15 cellular contexts compared by ENCODE assay signal in genomic region chr2:129050116-129050515, GRCh38.
"Had no signal": no experiment of that assay in that cellular context is flagged by ENCODE, and none has a peak within 500 bp of the region (broad histone marks: within the 10 kb centered on the region; RNA-seq: fewer than 3 reads in every experiment).

No MANE protein-coding gene starts in this region.

- FAIRE-seq: colon had no signal

- H3K36me3 ChIP-seq: breast epithelium, esophagus squamous epithelium, lower lobe of right lung, upper lobe of right lung had no signal

- H3K9me3 ChIP-seq: breast epithelium, esophagus squamous epithelium, lower lobe of right lung, testis, upper lobe of right lung had no signal

- DNase-seq: activated naive CD4-positive, alpha-beta T cell; aorta; esophagus squamous epithelium; foreskin fibroblast; glutamatergic neuron; left cardiac atrium; lower lobe of right lung; naive thymus-derived CD4-positive, alpha-beta T cell; posterior cingulate gyrus; stimulated activated CD4-positive, alpha-beta T cell treated with anti-CD3 and anti-CD28 coated beads, Interleukin-15, amount 100 ng/mL, for 24 hours; stimulated activated CD4-positive, alpha-beta T cell treated with anti-CD3 and anti-CD28 coated beads, Interleukin-4, amount 100 ng/mL, for 24 hours; testis; upper lobe of right lung had no signal

- H3K27ac ChIP-seq: breast epithelium, esophagus squamous epithelium, lower lobe of right lung, testis, upper lobe of right lung had no signal

- H3K27me3 ChIP-seq: breast epithelium, esophagus squamous epithelium, testis, upper lobe of right lung had no signal

- H3K4me1 ChIP-seq: breast epithelium, esophagus squamous epithelium, lower lobe of right lung, testis, upper lobe of right lung had no signal

- ATAC-seq: left cardiac atrium; lower lobe of right lung; naive thymus-derived CD4-positive, alpha-beta T cell; upper lobe of right lung had no signal

- H3K4me3 ChIP-seq: breast epithelium, esophagus squamous epithelium, lower lobe of right lung, testis, upper lobe of right lung had no signal
